1 cellular context compared by ENCODE assay signal in the genomic region with DNA sequence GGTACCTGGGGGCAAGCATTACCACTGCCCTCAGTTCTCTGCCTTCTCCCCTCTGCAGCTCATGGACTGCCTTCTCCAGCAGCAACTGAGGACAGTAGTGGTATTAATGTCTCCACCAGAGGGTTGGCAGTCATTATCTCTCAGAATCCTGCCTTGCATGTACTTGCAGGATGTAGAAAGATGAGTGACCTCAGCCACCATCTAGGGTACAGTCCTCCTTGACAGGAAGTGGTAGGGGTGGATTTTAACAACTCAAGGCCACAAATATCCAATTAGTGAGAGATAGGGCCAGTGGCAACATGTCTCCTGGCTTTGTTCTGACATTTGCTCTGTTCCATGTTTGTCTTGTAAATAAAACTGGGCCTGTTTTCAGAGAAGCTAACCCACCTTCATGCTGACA.
TF ChIP-seq lines count a peak whose summit lies in the region.

No MANE protein-coding gene starts in this region.

TF ChIP-seq in HepG2, 621 proteins besides CTCF, POLR2A, EP300 and RAD21:
- no peak for TF ChIP-seq MYC (CRISPR knock-in tag; IDR thresholded peaks at IDR 0.05; ENCODE audit: borderline replicate concordance)
- no peak for TF ChIP-seq HNF4A (CRISPR knock-in tag; IDR thresholded peaks at IDR 0.05)
